ENCODE assay signal across 14 cellular contexts in the genomic region with DNA sequence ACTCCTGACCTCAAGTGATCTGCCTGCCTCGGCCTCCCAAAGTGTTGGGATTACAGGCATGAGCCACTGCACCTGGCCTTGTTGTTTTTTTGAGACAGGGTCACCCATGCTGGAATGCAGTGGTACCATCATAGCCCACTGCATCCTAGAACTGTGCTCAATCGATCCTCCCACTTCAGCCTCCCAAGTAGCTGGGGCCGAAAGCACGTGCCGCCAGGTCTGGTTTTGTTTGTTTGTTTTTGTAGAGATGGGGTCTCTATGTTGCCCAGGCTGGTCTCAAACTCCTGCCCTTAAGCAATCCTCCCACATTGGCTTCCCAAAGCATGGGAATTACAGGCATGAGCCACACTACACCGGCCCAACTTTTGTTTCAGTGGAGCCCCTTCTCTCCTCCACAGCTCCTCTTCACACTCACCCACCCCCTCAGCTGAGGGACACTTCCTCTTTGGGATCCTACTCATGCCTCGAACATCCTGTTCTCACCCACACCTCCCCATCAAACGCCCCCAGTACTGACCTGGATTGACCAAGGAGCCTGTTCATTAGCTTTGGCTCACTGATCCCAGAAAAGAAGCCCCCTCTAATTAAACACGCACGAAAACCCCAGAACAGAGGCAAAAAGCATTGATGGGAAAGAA. TPM values are rescaled to one million over a fixed set of nuclear protein-coding genes. Genes with fewer than 3 reads are reported as not detected.
DNase-seq lines count a peak whose midpoint lies in the region; ATAC-seq and TF ChIP-seq lines count a peak whose summit lies in the region.
"Had no signal": no experiment of that assay in that cellular context is flagged by ENCODE, and none has a peak within 500 bp of the region (broad histone marks: within the 10 kb centered on the region; RNA-seq: fewer than 3 reads in every experiment).

No MANE protein-coding gene starts in this region.

- no peaks in the 10 kb centered on the region for H3K36me3 ChIP-seq in CD8-positive, alpha-beta memory T cell (ENCODE audit: insufficient read depth, low read length)
- no peaks in the 10 kb centered on the region for H3K36me3 ChIP-seq in body of pancreas (replicated peaks in 1 of 2; ENCODE audit: insufficient read depth in 1 of 2, low read depth in 2 of 2)
- H3K36me3 ChIP-seq: heart left ventricle, ovary had no signal

- peak overlapping the region; percentile 17 to 88 (median 81) for H3K27ac Mint-ChIP-seq in CD8-positive, alpha-beta memory T cell
- H3K27ac Mint-ChIP-seq in activated CD4-positive, alpha-beta memory T cell treated with anti-CD3 and anti-CD28 coated beads, Interleukin-2, amount 10 ng/mL, durations not matched to agents 7 days and 5 days = peak overlapping the region; percentile 67
- peak overlapping the region; percentile 25 to 57 (median 41) for H3K27ac Mint-ChIP-seq in nephron

- no peak for ATAC-seq in body of pancreas
- ATAC-seq: heart left ventricle, left ventricle myocardium superior had no signal

- H3K4me3 ChIP-seq in CD8-positive, alpha-beta memory T cell (ENCODE audit: low read length) = no peak overlapping the region
- no peak overlapping the region for H3K4me3 ChIP-seq in body of pancreas
- H3K4me3 ChIP-seq: heart left ventricle, ovary had no signal

- H3K9me3 ChIP-seq in CD8-positive, alpha-beta memory T cell (ENCODE audit: low read length) = no peaks in the 10 kb centered on the region
- H3K9me3 ChIP-seq in body of pancreas = no peaks in the 10 kb centered on the region
- H3K9me3 ChIP-seq: heart left ventricle, ovary had no signal

- intact Hi-C loops in body of pancreas (cut with DNase I) = no loop called here

- no peak for TF ChIP-seq POLR2A in erythroblast (IDR thresholded peaks at IDR 0.05; ENCODE audit: low read length)
- no peak for TF ChIP-seq POLR2A in body of pancreas (IDR thresholded peaks at IDR 0.05)

- peak overlapping the region in 5 of 7 donors; percentile 19 to 60 (median 38) for H3K4me3 Mint-ChIP-seq in CD8-positive, alpha-beta memory T cell
- no peak overlapping the region for H3K4me3 Mint-ChIP-seq in activated CD4-positive, alpha-beta memory T cell treated with anti-CD3 and anti-CD28 coated beads, Interleukin-2, amount 10 ng/mL, durations not matched to agents 7 days and 5 days
- no peak overlapping the region for H3K4me3 Mint-ChIP-seq in nephron

- CTCF ChIA-PET in CD8-positive, alpha-beta memory T cell (lab: Charles Lee) = no interaction called here
- CTCF ChIA-PET in activated CD4-positive, alpha-beta memory T cell treated with anti-CD3 and anti-CD28 coated beads, Interleukin-2, amount 10 ng/mL, durations not matched to agents 7 days and 5 days (lab: Charles Lee) = no interaction called here

- peaks cover 37 to 50% (median 50%) of the 10 kb centered on the region in 3 donors for H3K4me1 Mint-ChIP-seq in CD8-positive, alpha-beta memory T cell
- peaks cover 46% of the 10 kb centered on the region for H3K4me1 Mint-ChIP-seq in activated CD4-positive, alpha-beta memory T cell treated with anti-CD3 and anti-CD28 coated beads, Interleukin-2, amount 10 ng/mL, durations not matched to agents 7 days and 5 days
- H3K4me1 Mint-ChIP-seq in nephron = peaks cover 6% of the 10 kb centered on the region

- H3K27ac ChIP-seq in CD8-positive, alpha-beta memory T cell (ENCODE audit: low read depth, low read length) = no peak overlapping the region
- no peak overlapping the region for H3K27ac ChIP-seq in body of pancreas
- no peak overlapping the region for H3K27ac ChIP-seq in caudate nucleus (ENCODE audit: low read depth, low read length)
- H3K27ac ChIP-seq: ovary had no signal

- POLR2A ChIA-PET in CD8-positive, alpha-beta memory T cell (lab: Charles Lee) = no interaction called here
- POLR2A ChIA-PET in activated CD4-positive, alpha-beta memory T cell treated with anti-CD3 and anti-CD28 coated beads, Interleukin-2, amount 10 ng/mL, durations not matched to agents 7 days and 5 days (lab: Charles Lee) = interaction anchor here (4.4 kb wide), 1 partner anchor 11 kb away, joined by 67 read pairs; the partner anchor contains the start of gene CERS4

- no peaks in the 10 kb centered on the region for H3K27me3 ChIP-seq in CD8-positive, alpha-beta memory T cell (ENCODE audit: insufficient read depth, low read length, poor library complexity, severe bottlenecking)
- H3K27me3 ChIP-seq in body of pancreas = no peaks in the 10 kb centered on the region
- H3K27me3 ChIP-seq: heart left ventricle, ovary had no signal

- H3K4me1 ChIP-seq in CD8-positive, alpha-beta memory T cell (ENCODE audit: insufficient read depth, low read length) = peaks cover 30% of the 10 kb centered on the region
- H3K4me1 ChIP-seq in body of pancreas = no peaks in the 10 kb centered on the region

- H3K9me3 Mint-ChIP-seq in CD8-positive, alpha-beta memory T cell = no peaks in the 10 kb centered on the region
- H3K9me3 Mint-ChIP-seq in activated CD4-positive, alpha-beta memory T cell treated with anti-CD3 and anti-CD28 coated beads, Interleukin-2, amount 10 ng/mL, durations not matched to agents 7 days and 5 days = no peaks in the 10 kb centered on the region
- no peaks in the 10 kb centered on the region for H3K9me3 Mint-ChIP-seq in nephron

- TF ChIP-seq CTCF in nephron (IDR thresholded peaks at IDR 0.05; ENCODE audit: unreplicated experiment in 3 of 3) (no peak), body of pancreas (IDR thresholded peaks at IDR 0.05) (no peak)

- no peak for DNase-seq in CD8-positive, alpha-beta memory T cell
- DNase-seq in Kasumi-1 (lab: John Stamatoyannopoulos, UW) (peak; percentile 50 to 53), erythroblast (lab: John Stamatoyannopoulos, UW) (no peak), body of pancreas (no peak), caudate nucleus (lab: John Stamatoyannopoulos, UW) (no peak), NCI-H1417 (lab: John Stamatoyannopoulos, UW) (no peak)
- no peak for DNase-seq in activated CD4-positive, alpha-beta memory T cell treated with anti-CD3 and anti-CD28 coated beads, Interleukin-2, amount 10 ng/mL, durations not matched to agents 7 days and 5 days
- DNase-seq: DMS 273 treated with DMSO at 0.1 percent for 48 hours, heart left ventricle, left ventricle myocardium superior, NCI-H1436, NCI-H748 treated with DMSO at 0.1 percent for 48 hours, ovary had no signal

- H3K36me3 Mint-ChIP-seq in CD8-positive, alpha-beta memory T cell = peaks cover 0 to 1% (median 0%) of the 10 kb centered on the region in 3 donors
- H3K36me3 Mint-ChIP-seq in activated CD4-positive, alpha-beta memory T cell treated with anti-CD3 and anti-CD28 coated beads, Interleukin-2, amount 10 ng/mL, durations not matched to agents 7 days and 5 days (ENCODE audit: low read depth) = peaks cover 2% of the 10 kb centered on the region
- no peaks in the 10 kb centered on the region for H3K36me3 Mint-ChIP-seq in nephron (ENCODE audit: low read depth)

- WGBS in body of pancreas, 2 donors = 64 to 75% methylated on average over 10 of the region's 10 CpGs

- peaks cover 0 to 6% of the 10 kb centered on the region in 2 donors for H3K27me3 Mint-ChIP-seq in CD8-positive, alpha-beta memory T cell
- H3K27me3 Mint-ChIP-seq in activated CD4-positive, alpha-beta memory T cell treated with anti-CD3 and anti-CD28 coated beads, Interleukin-2, amount 10 ng/mL, durations not matched to agents 7 days and 5 days = peaks cover 5% of the 10 kb centered on the region
- H3K27me3 Mint-ChIP-seq in nephron (ENCODE audit: low read depth) = peaks cover 8% of the 10 kb centered on the region

RNA-seq across cellular contexts. Expression of gene CERS4, which starts 12.8 kb away (rescaled TPM):
- total RNA-seq in CD8-positive, alpha-beta memory T cell = 10 to 100 TPM; 21.5 to 21.9 TPM
- polyA plus RNA-seq in CD8-positive, alpha-beta memory T cell = 13.3 TPM
- 10 to 100 TPM; 23.2 TPM for total RNA-seq in activated CD4-positive, alpha-beta memory T cell treated with anti-CD3 and anti-CD28 coated beads, Interleukin-2, amount 10 ng/mL, durations not matched to agents 7 days and 5 days
- 10 to 100 TPM; 53.1 to 87.4 TPM for total RNA-seq in body of pancreas

RNA-seq across cellular contexts. Expression of gene FBN3, which starts 47.0 kb away (rescaled TPM):
- total RNA-seq in CD8-positive, alpha-beta memory T cell = not detected
- polyA plus RNA-seq in CD8-positive, alpha-beta memory T cell = not detected
- not detected for total RNA-seq in activated CD4-positive, alpha-beta memory T cell treated with anti-CD3 and anti-CD28 coated beads, Interleukin-2, amount 10 ng/mL, durations not matched to agents 7 days and 5 days
- total RNA-seq in body of pancreas = under 1 TPM in 1 of 2 donors, not detected in 1; 0.26 TPM
- total RNA-seq: left ventricle myocardium superior had no signal
- polyA plus RNA-seq: heart left ventricle had no signal

Comparison
In these comparisons a context has a peak if more than half of its experiments do, and no peak if none do; other contexts are left out.
1. DNase-seq: peak in Kasumi-1 (2 of 2); none in CD8-positive, alpha-beta memory T cell (0 of 5), activated CD4-positive, alpha-beta memory T cell treated with anti-CD3 and anti-CD28 coated beads, Interleukin-2, amount 10 ng/mL, durations not matched to agents 7 days and 5 days (single experiment), erythroblast (0 of 2), body of pancreas (0 of 4), caudate nucleus (0 of 61) and NCI-H1417 (0 of 3).
2. H3K4me3 Mint-ChIP-seq: peak in CD8-positive, alpha-beta memory T cell (5 of 7); none in activated CD4-positive, alpha-beta memory T cell treated with anti-CD3 and anti-CD28 coated beads, Interleukin-2, amount 10 ng/mL, durations not matched to agents 7 days and 5 days (single experiment) and nephron (0 of 3).
3. Peak in every context shown above with its lines, with median percentiles within 50 percentile points of each other: H3K27ac Mint-ChIP-seq.